Comparison of ENCODE assay signal across 15 cellular contexts in the genomic region with DNA sequence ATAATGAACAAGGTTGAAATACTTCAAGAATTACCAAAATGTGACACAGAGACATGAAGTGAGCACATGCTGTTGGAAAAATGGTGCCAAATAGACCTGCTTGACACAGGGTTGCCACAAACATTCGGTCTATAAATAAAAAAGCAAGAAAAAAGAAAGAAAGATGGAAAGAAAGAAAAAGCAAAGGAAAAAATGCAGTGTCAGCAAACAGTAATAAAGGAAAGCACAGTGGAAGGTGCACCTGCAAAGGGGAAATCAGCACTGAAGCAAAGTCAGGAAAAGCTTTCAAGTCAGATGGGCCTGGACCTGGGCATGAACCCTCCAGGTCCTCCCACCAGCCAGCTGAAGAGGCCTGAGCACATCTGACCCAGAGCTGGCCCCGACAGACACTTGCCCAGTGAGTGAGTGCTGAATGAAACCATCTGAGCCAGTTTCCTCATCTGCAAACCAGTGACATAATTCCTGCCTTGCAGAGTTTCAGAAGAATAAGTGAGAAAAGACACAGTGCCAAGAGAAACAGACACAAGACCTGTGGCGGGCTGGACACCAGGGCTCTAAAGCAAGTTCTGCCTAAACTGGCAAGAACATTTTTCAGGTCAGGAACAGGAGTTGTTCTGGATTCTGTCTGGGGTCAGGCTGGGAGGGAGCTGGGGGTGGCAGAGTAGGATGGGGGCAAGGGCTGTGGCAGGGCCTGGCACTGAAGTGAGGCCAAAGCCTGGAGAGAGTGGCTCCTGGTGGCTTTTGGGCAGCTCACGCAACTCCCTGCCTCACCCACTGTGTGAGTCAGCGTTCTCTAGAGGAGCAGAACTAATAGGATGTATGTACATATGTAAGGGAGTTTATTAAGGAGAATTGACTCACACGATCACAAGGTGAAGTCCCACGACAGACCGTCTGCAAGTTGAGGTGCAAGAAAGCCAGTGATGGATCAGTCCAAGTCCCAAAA. TPM values are rescaled to one million over a fixed set of nuclear protein-coding genes. Genes with fewer than 3 reads are reported as not detected.
DNase-seq lines count a peak whose midpoint lies in the region; ATAC-seq and TF ChIP-seq lines count a peak whose summit lies in the region.
"Had no signal": no experiment of that assay in that cellular context is flagged by ENCODE, and none has a peak within 500 bp of the region (broad histone marks: within the 10 kb centered on the region; RNA-seq: fewer than 3 reads in every experiment).

No MANE protein-coding gene starts in this region.

- peak; percentile 42 for DNase-seq in AG10803 (ENCODE audit: low read depth)
- peak; percentile 69 for DNase-seq in HPDE6-E6E7 (ENCODE audit: extremely low spot score)
- DNase-seq in activated naive CD8-positive, alpha-beta T cell treated with anti-CD3 and anti-CD28 coated beads for 36 hours, result no peak
- peak; percentile 48 to 80 for DNase-seq in foreskin fibroblast
- DNase-seq in mesothelial cell of epicardium (ENCODE audit: low spot score in 2 of 2, unreplicated experiment in 2 of 2), result no peak
- no peak for DNase-seq in NCI-H2196 treated with DMSO at 0.1 percent for 48 hours (lab: John Stamatoyannopoulos, UW; ENCODE audit: unreplicated experiment)
- no peak for DNase-seq in C1 segment of cervical spinal cord (lab: John Stamatoyannopoulos, UW)
- DNase-seq: hippocampal formation; NCI-H187 treated with DMSO at 0.1 percent for 48 hours; stimulated activated CD4-positive, alpha-beta T cell treated with anti-CD3 and anti-CD28 coated beads, Interleukin-4, amount 100 ng/mL, for 4 hours; tibial artery had no signal

- H3K9me3 Mint-ChIP-seq in activated naive CD8-positive, alpha-beta T cell treated with anti-CD3 and anti-CD28 coated beads for 36 hours, result no peaks in the 10 kb centered on the region
- no peaks in the 10 kb centered on the region for H3K9me3 Mint-ChIP-seq in mesothelial cell of epicardium
- H3K9me3 Mint-ChIP-seq: nephron progenitor cell had no signal

- H3K4me3 ChIP-seq in AG10803 (ENCODE audit: low read length) (no peak overlapping the region), foreskin fibroblast (ENCODE audit: low read depth in 1 of 2, low read length in 2 of 2) (no peak overlapping the region)
- H3K4me3 ChIP-seq: Peyer's patch, tibial artery had no signal

- H3K27me3 Mint-ChIP-seq in activated naive CD8-positive, alpha-beta T cell treated with anti-CD3 and anti-CD28 coated beads for 36 hours, result no peaks in the 10 kb centered on the region
- peaks cover 69% of the 10 kb centered on the region for H3K27me3 Mint-ChIP-seq in mesothelial cell of epicardium (ENCODE audit: low read depth)

- peaks cover 60% of the 10 kb centered on the region for H3K4me1 Mint-ChIP-seq in activated naive CD8-positive, alpha-beta T cell treated with anti-CD3 and anti-CD28 coated beads for 36 hours
- H3K4me1 Mint-ChIP-seq in mesothelial cell of epicardium, result no peaks in the 10 kb centered on the region
- H3K4me1 Mint-ChIP-seq: nephron progenitor cell had no signal

- ATAC-seq in HG02981 (IDR thresholded peaks at IDR 0.05; ENCODE audit: unreplicated experiment), result no peak

- H3K4me3 Mint-ChIP-seq in activated naive CD8-positive, alpha-beta T cell treated with anti-CD3 and anti-CD28 coated beads for 36 hours, result no peak overlapping the region
- no peak overlapping the region for H3K4me3 Mint-ChIP-seq in mesothelial cell of epicardium
- H3K4me3 Mint-ChIP-seq: nephron progenitor cell had no signal

- peak overlapping the region; percentile 81 for H3K27ac Mint-ChIP-seq in activated naive CD8-positive, alpha-beta T cell treated with anti-CD3 and anti-CD28 coated beads for 36 hours
- H3K27ac Mint-ChIP-seq in mesothelial cell of epicardium, result no peak overlapping the region
- H3K27ac Mint-ChIP-seq: nephron progenitor cell had no signal

- TF ChIP-seq CTCF in AG10803 (conservative IDR thresholded peaks at IDR 0.05; ENCODE audit: low read length) (no peak), foreskin fibroblast (IDR thresholded peaks at IDR 0.05; ENCODE audit: low read depth, low read length) (no peak), mesothelial cell of epicardium (IDR thresholded peaks at IDR 0.05; ENCODE audit: unreplicated experiment) (no peak)

- H3K36me3 Mint-ChIP-seq in activated naive CD8-positive, alpha-beta T cell treated with anti-CD3 and anti-CD28 coated beads for 36 hours, result peaks cover 15% of the 10 kb centered on the region
- no peaks in the 10 kb centered on the region for H3K36me3 Mint-ChIP-seq in mesothelial cell of epicardium

RNA-seq across cellular contexts. Expression of gene MICB, which starts 23.9 kb away (rescaled TPM):
- total RNA-seq in activated naive CD8-positive, alpha-beta T cell treated with anti-CD3 and anti-CD28 coated beads for 36 hours, result 10 to 100 TPM; 17.7 to 18.5 TPM
- total RNA-seq in mesothelial cell of epicardium, result 0.31 TPM in 1 of 3 replicates, not detected in the others

RNA-seq across cellular contexts. Expression of gene MCCD1, which starts 54.7 kb away (rescaled TPM):
- not detected for total RNA-seq in activated naive CD8-positive, alpha-beta T cell treated with anti-CD3 and anti-CD28 coated beads for 36 hours
- total RNA-seq in mesothelial cell of epicardium, result not detected in 3 replicates
- total RNA-seq: H7, Peyer's patch had no signal

Comparison
In these comparisons a context has a peak if more than half of its experiments do, and no peak if none do; other contexts are left out.
1. DNase-seq: peak in AG10803 (single experiment), HPDE6-E6E7 (single experiment) and foreskin fibroblast (2 of 2); none in activated naive CD8-positive, alpha-beta T cell treated with anti-CD3 and anti-CD28 coated beads for 36 hours (single experiment), mesothelial cell of epicardium (0 of 2), NCI-H2196 treated with DMSO at 0.1 percent for 48 hours (single experiment) and C1 segment of cervical spinal cord (0 of 14).
2. RNA of gene MICB, which starts 23.9 kb away (total RNA-seq): 17.7 to 18.5 TPM in activated naive CD8-positive, alpha-beta T cell treated with anti-CD3 and anti-CD28 coated beads for 36 hours; 0.31 TPM in mesothelial cell of epicardium; every median in the first group is over 10 times any median in the second.